In the genomic region with DNA sequence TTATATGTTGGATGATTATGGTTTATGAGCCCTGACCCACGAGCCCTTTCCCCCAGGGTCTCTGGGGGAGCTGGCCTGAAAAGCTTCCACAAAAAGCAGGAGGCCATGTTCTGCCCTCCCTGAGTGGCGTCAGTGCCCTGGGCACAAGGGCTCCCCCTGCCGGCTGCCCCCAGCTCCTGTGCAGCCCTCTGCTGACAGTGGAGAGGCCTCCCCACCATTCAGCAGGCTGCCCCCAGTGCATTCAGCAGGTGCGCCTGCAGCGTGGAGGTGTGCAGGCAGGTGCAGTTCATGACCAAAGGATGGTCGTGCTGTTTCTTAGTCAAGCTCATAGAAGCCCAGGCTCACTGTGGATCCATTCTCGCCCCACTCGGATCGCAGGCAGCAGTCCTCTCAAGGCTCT, we compare ENCODE assay signal across 17 cellular contexts. TPM values are rescaled to one million over a fixed set of nuclear protein-coding genes. Genes with fewer than 3 reads are reported as not detected.
DNase-seq lines count a peak whose midpoint lies in the region; ATAC-seq, FAIRE-seq and TF ChIP-seq lines count a peak whose summit lies in the region.
"Had no signal": no experiment of that assay in that cellular context is flagged by ENCODE, and none has a peak within 500 bp of the region (broad histone marks: within the 10 kb centered on the region; RNA-seq: fewer than 3 reads in every experiment).

No MANE protein-coding gene starts in this region.

- no peak overlapping the region for H3K4ac ChIP-seq in H1 (replicated peaks; ENCODE audit: insufficient read length, low read depth, low read length)

- no peaks in the 10 kb centered on the region for H3K9me3 ChIP-seq in H1 (ENCODE audit: insufficient read depth in 2 of 2, low read depth in 1 of 2, low read length in 1 of 2)
- H3K9me3 ChIP-seq: pancreas, suprapubic skin had no signal

- H2AK5ac ChIP-seq in H1 (ENCODE audit: low read depth, low read length) = no peak overlapping the region

- no peak overlapping the region for H3K4me3 Mint-ChIP-seq in activated naive CD8-positive, alpha-beta T cell treated with anti-CD3 and anti-CD28 coated beads for 36 hours
- H3K4me3 Mint-ChIP-seq in activated naive CD8-positive, alpha-beta T cell treated with anti-CD3 and anti-CD28 coated beads, Interleukin-2, amount 50 U/mL, for 24 hours = no peak overlapping the region
- no peak overlapping the region for H3K4me3 Mint-ChIP-seq in stimulated activated effector memory CD8-positive, alpha-beta T cell treated with anti-CD3 and anti-CD28 coated beads, Interleukin-12 subunit alpha, Interleukin-12 subunit beta, amount 100 ng/mL, for 72 hours
- H3K4me3 Mint-ChIP-seq: activated naive CD4-positive, alpha-beta T cell treated with anti-CD3 and anti-CD28 coated beads, Interleukin-2, amount 10 ng/mL, durations not matched to agents 7 days and 5 days; immature natural killer cell had no signal

- peak in 1 of 2 experiments; percentile 6; a peak in 1 of 4 replicates for TF ChIP-seq RAD21 in H1 (IDR thresholded peaks at IDR 0.05 in 1 of 2, conservative IDR thresholded peaks at IDR 0.05 in 1 of 2; ENCODE audit: low read depth in 2 of 2, low read length in 2 of 2)

- peaks cover 0 to 14% of the 10 kb centered on the region in 2 experiments; a peak in 2 of 4 replicates for H3K79me2 ChIP-seq in H1 (ENCODE audit: control insufficient read depth in 1 of 2, insufficient read depth in 2 of 2, low read length in 2 of 2)

- TF ChIP-seq CTCF in H1 (IDR thresholded peaks at IDR 0.05; ENCODE audit: control extremely low read depth in 1 of 3, insufficient read depth in 1 of 3, low read depth in 1 of 3, low read length in 3 of 3) = peak in 2 of 3 experiments; percentile 50 to 54; a peak in 2 of 4 replicates

- no peak overlapping the region for H4K91ac ChIP-seq in H1 (replicated peaks; ENCODE audit: insufficient read length, low read length)

- no peaks in the 10 kb centered on the region for H3K27me3 Mint-ChIP-seq in activated naive CD8-positive, alpha-beta T cell treated with anti-CD3 and anti-CD28 coated beads for 36 hours
- H3K27me3 Mint-ChIP-seq in activated naive CD8-positive, alpha-beta T cell treated with anti-CD3 and anti-CD28 coated beads, Interleukin-2, amount 50 U/mL, for 24 hours = no peaks in the 10 kb centered on the region
- H3K27me3 Mint-ChIP-seq: activated naive CD4-positive, alpha-beta T cell treated with anti-CD3 and anti-CD28 coated beads, Interleukin-2, amount 10 ng/mL, durations not matched to agents 7 days and 5 days had no signal

- no peak overlapping the region for H2BK5ac ChIP-seq in H1 (ENCODE audit: low read depth, low read length)

- peaks cover 28% of the 10 kb centered on the region for H3K4me1 Mint-ChIP-seq in activated naive CD8-positive, alpha-beta T cell treated with anti-CD3 and anti-CD28 coated beads for 36 hours
- peaks cover 21% of the 10 kb centered on the region for H3K4me1 Mint-ChIP-seq in activated naive CD8-positive, alpha-beta T cell treated with anti-CD3 and anti-CD28 coated beads, Interleukin-2, amount 50 U/mL, for 24 hours
- H3K4me1 Mint-ChIP-seq in stimulated activated effector memory CD8-positive, alpha-beta T cell treated with anti-CD3 and anti-CD28 coated beads, Interleukin-12 subunit alpha, Interleukin-12 subunit beta, amount 100 ng/mL, for 72 hours = peaks cover 53% of the 10 kb centered on the region

- H3K56ac ChIP-seq in H1 (replicated peaks; ENCODE audit: insufficient read length, low read depth, low read length) = no peak overlapping the region

- H2BK120ac ChIP-seq in H1 (replicated peaks; ENCODE audit: low read depth, low read length) = no peak overlapping the region

- H3K9ac ChIP-seq in H1 (replicated peaks in 1 of 4; ENCODE audit: extremely low read depth in 1 of 4, low read depth in 3 of 4, low read length in 3 of 4) = no peak overlapping the region

- no peak overlapping the region for H4K8ac ChIP-seq in H1 (ENCODE audit: extremely low read depth, insufficient read depth, low read length)

- H3K4me1 ChIP-seq in H1 (replicated peaks in 1 of 4; ENCODE audit: control insufficient read depth in 3 of 4, insufficient read depth in 4 of 4, low read length in 3 of 4) = peaks cover 0 to 3% (median under 1%) of the 10 kb centered on the region in 4 experiments; a peak in 2 of 7 replicates

- H3K18ac ChIP-seq in H1 (ENCODE audit: extremely low read depth, low read length) = no peak overlapping the region

- peaks cover 9% of the 10 kb centered on the region for H3K79me1 ChIP-seq in H1 (ENCODE audit: low read depth, low read length)

- no peak for ATAC-seq in activated naive CD8-positive, alpha-beta T cell treated with anti-CD3 and anti-CD28 coated beads, Interleukin-2, amount 50 U/mL, for 24 hours
- peak; percentile 31 for ATAC-seq in stimulated activated effector memory CD8-positive, alpha-beta T cell treated with anti-CD3 and anti-CD28 coated beads, Interleukin-12 subunit alpha, Interleukin-12 subunit beta, amount 100 ng/mL, for 72 hours
- ATAC-seq in HG03196 (IDR thresholded peaks at IDR 0.05; ENCODE audit: unreplicated experiment) = no peak

- no peak overlapping the region for H3K4me3 ChIP-seq in H1 (ENCODE audit: extremely low read depth in 1 of 4, insufficient read depth in 2 of 4, low read depth in 3 of 4, low read length in 4 of 4)
- H3K4me3 ChIP-seq: pancreas, suprapubic skin had no signal

- WGBS in H1 (ENCODE audit: extremely low coverage in 1 of 2, insufficient coverage in 1 of 2, insufficient read length in 1 of 2, insufficient replicate concordance in 2 of 2, low coverage in 1 of 2, low lambda C conversion rate in 2 of 2, missing lambda C conversion rate in 1 of 2), 2 experiments = 88% methylated on average over 9 of the region's 9 CpGs; no CpG with 5 or more reads in 1 of the 2 experiments

- TF ChIP-seq POLR2A in H1 (IDR thresholded peaks at IDR 0.05; ENCODE audit: control extremely low read depth in 1 of 2, low read depth in 2 of 2, low read length in 2 of 2) = no peak

- H2BK20ac ChIP-seq in H1 (ENCODE audit: low read length) = no peak overlapping the region

- H2BK12ac ChIP-seq in H1 (ENCODE audit: low read depth, low read length) = no peak overlapping the region

- H3K14ac ChIP-seq in H1 (ENCODE audit: insufficient read length) = no peak overlapping the region

- no peak overlapping the region for H2AFZ ChIP-seq in H1 (ENCODE audit: low read length)

- CTCF ChIA-PET in H1 (lab: Charles Lee; ENCODE audit: partially characterized antibody) = interaction anchor here (0.6 to 3.7 kb wide), 25 partner anchors 10 to 946 kb away, joined by 3 to 37 read pairs (median 5); a partner anchor contains a TSS

- TF ChIP-seq EP300 in H1 (IDR thresholded peaks at IDR 0.05; ENCODE audit: borderline replicate concordance in 1 of 2, low read depth in 2 of 2, low read length in 2 of 2) = no peak

- H3K9me3 Mint-ChIP-seq in activated naive CD8-positive, alpha-beta T cell treated with anti-CD3 and anti-CD28 coated beads for 36 hours = peaks cover 2% of the 10 kb centered on the region
- H3K9me3 Mint-ChIP-seq in activated naive CD8-positive, alpha-beta T cell treated with anti-CD3 and anti-CD28 coated beads, Interleukin-2, amount 50 U/mL, for 24 hours = no peaks in the 10 kb centered on the region
- no peaks in the 10 kb centered on the region for H3K9me3 Mint-ChIP-seq in stimulated activated effector memory CD8-positive, alpha-beta T cell treated with anti-CD3 and anti-CD28 coated beads, Interleukin-12 subunit alpha, Interleukin-12 subunit beta, amount 100 ng/mL, for 72 hours
- H3K9me3 Mint-ChIP-seq: immature natural killer cell had no signal

- peaks cover 49% of the 10 kb centered on the region for H3K36me3 Mint-ChIP-seq in activated naive CD8-positive, alpha-beta T cell treated with anti-CD3 and anti-CD28 coated beads for 36 hours
- H3K36me3 Mint-ChIP-seq in activated naive CD8-positive, alpha-beta T cell treated with anti-CD3 and anti-CD28 coated beads, Interleukin-2, amount 50 U/mL, for 24 hours (ENCODE audit: low read depth) = peaks cover 42% of the 10 kb centered on the region
- peaks cover 46% of the 10 kb centered on the region for H3K36me3 Mint-ChIP-seq in stimulated activated effector memory CD8-positive, alpha-beta T cell treated with anti-CD3 and anti-CD28 coated beads, Interleukin-12 subunit alpha, Interleukin-12 subunit beta, amount 100 ng/mL, for 72 hours

- peak overlapping the region; percentile 43 for H3K27ac Mint-ChIP-seq in activated naive CD8-positive, alpha-beta T cell treated with anti-CD3 and anti-CD28 coated beads for 36 hours
- H3K27ac Mint-ChIP-seq in activated naive CD8-positive, alpha-beta T cell treated with anti-CD3 and anti-CD28 coated beads, Interleukin-2, amount 50 U/mL, for 24 hours = no peak overlapping the region
- no peak overlapping the region for H3K27ac Mint-ChIP-seq in stimulated activated effector memory CD8-positive, alpha-beta T cell treated with anti-CD3 and anti-CD28 coated beads, Interleukin-12 subunit alpha, Interleukin-12 subunit beta, amount 100 ng/mL, for 72 hours
- H3K27ac Mint-ChIP-seq: activated naive CD4-positive, alpha-beta T cell treated with anti-CD3 and anti-CD28 coated beads, Interleukin-2, amount 10 ng/mL, durations not matched to agents 7 days and 5 days had no signal

- no peak overlapping the region for H3K4me2 ChIP-seq in H1 (ENCODE audit: insufficient read depth in 1 of 2, low read depth in 2 of 2, low read length in 2 of 2)

- no peak overlapping the region for H4K5ac ChIP-seq in H1 (ENCODE audit: insufficient read length, low read depth, low read length)

- no peak for FAIRE-seq in H1 (lab: Jason Lieb, UNC)
- FAIRE-seq: GM12891, pancreas had no signal

- no peak for DNase-seq in activated naive CD8-positive, alpha-beta T cell treated with anti-CD3 and anti-CD28 coated beads for 36 hours
- no peak for DNase-seq in activated naive CD8-positive, alpha-beta T cell treated with anti-CD3 and anti-CD28 coated beads, Interleukin-2, amount 50 U/mL, for 24 hours
- DNase-seq in NCI-H146 (lab: John Stamatoyannopoulos, UW) = peak; percentile 7
- DNase-seq in H1 (ENCODE audit: low read depth in 1 of 2, low spot score in 2 of 2) = peak in 1 of 2 experiments; percentile 70
- DNase-seq in stimulated activated effector memory CD8-positive, alpha-beta T cell treated with anti-CD3 and anti-CD28 coated beads, Interleukin-12 subunit alpha, Interleukin-12 subunit beta, amount 100 ng/mL, for 72 hours (ENCODE audit: low spot score in 2 of 2) = no peak
- no peak for DNase-seq in SIG-M5 (lab: John Stamatoyannopoulos, UW)
- no peak for DNase-seq in HuH-7 (ENCODE audit: low spot score)
- DNase-seq: activated naive CD4-positive, alpha-beta T cell treated with anti-CD3 and anti-CD28 coated beads, Interleukin-2, amount 10 ng/mL, durations not matched to agents 7 days and 5 days; caudate nucleus; immature natural killer cell; midbrain; NCI-H1436; NCI-H510A; pancreas had no signal

- no peaks in the 10 kb centered on the region for H3K23me2 ChIP-seq in H1 (ENCODE audit: low read depth, low read length)

- H3K27me3 ChIP-seq in H1 (replicated peaks in 1 of 4; ENCODE audit: control insufficient read depth in 3 of 4, extremely low read depth in 1 of 4, insufficient read depth in 3 of 4, low read length in 3 of 4) = no peaks in the 10 kb centered on the region
- H3K27me3 ChIP-seq: pancreas, suprapubic skin had no signal

- peaks cover under 1 to 6% (median 3%) of the 10 kb centered on the region in 4 experiments; a peak in 5 of 8 replicates for H3K36me3 ChIP-seq in H1 (ENCODE audit: control insufficient read depth in 2 of 4, insufficient read depth in 4 of 4, low read length in 3 of 4)
- H3K36me3 ChIP-seq: pancreas, suprapubic skin had no signal

- H3K27ac ChIP-seq in H1 (ENCODE audit: low read depth, low read length) = no peak overlapping the region
- H3K27ac ChIP-seq: pancreas, suprapubic skin had no signal

- peaks cover 13 to 19% of the 10 kb centered on the region in 2 experiments for H4K20me1 ChIP-seq in H1 (replicated peaks in 1 of 2; ENCODE audit: control insufficient read depth in 1 of 2, insufficient read depth in 2 of 2, low read length in 2 of 2)

- no peak overlapping the region for H2BK15ac ChIP-seq in H1 (ENCODE audit: low read length)

- no peak overlapping the region for H3K23ac ChIP-seq in H1 (ENCODE audit: insufficient read length)

- POLR2A ChIA-PET in H1 (lab: Charles Lee; ENCODE audit: partially characterized antibody) = interaction anchor here (0.9 to 1.7 kb wide), 5 partner anchors 8 to 40 kb away, joined by 3 to 7 read pairs (median 3); a partner anchor contains a TSS

RNA-seq across cellular contexts. Expression of a gene that starts 12.5 kb away (rescaled TPM):
- 1 to 10 TPM in 1 of 2 experiments, under 1 TPM in 1; 0.37 to 2.5 TPM for total RNA-seq in activated naive CD8-positive, alpha-beta T cell treated with anti-CD3 and anti-CD28 coated beads for 36 hours
- not detected in 2 replicates for total RNA-seq in H1 (2021; fragmentation: NEBNext Ultra II Directional; extraction: Animal tissue kit (Norgen Biotek cat#: 25700))
- not detected in 2 replicates for polyA plus RNA-seq in H1 (2011; rRNA removed)
- not detected for polyA plus RNA-seq in H1 (2011; cell fraction: cytosol; rRNA removed)
- 0.14 TPM for polyA plus RNA-seq in H1 (2011; cell fraction: nucleus; rRNA removed)
- polyA plus RNA-seq in H1 (2012, experiment 1 of 2) = 0.58 TPM in 1 of 4 replicates, not detected in the others
- polyA plus RNA-seq in H1 (2012, experiment 2 of 2) = not detected
- polyA plus RNA-seq in H1 (2013, experiment 1 of 2) = not detected
- polyA plus RNA-seq in H1 (2013, experiment 2 of 2) = not detected
- not detected in 2 replicates for polyA minus RNA-seq in H1 (2011; rRNA and poly(A)+ RNA removed)
- 12.6 TPM for polyA minus RNA-seq in H1 (2011; cell fraction: cytosol; rRNA and poly(A)+ RNA removed)
- 5.8 TPM for polyA minus RNA-seq in H1 (2011; cell fraction: nucleus; rRNA and poly(A)+ RNA removed)

RNA-seq across cellular contexts. Expression of a gene that starts 28.5 kb away (rescaled TPM):
- total RNA-seq in activated naive CD8-positive, alpha-beta T cell treated with anti-CD3 and anti-CD28 coated beads for 36 hours = 10 to 100 TPM; 41.4 to 42.5 TPM
- total RNA-seq in H1 (2021; fragmentation: NEBNext Ultra II Directional; extraction: Animal tissue kit (Norgen Biotek cat#: 25700)) = 54.3 TPM in 2 replicates
- 21.3 and 26.8 TPM in 2 replicates for polyA plus RNA-seq in H1 (2011; rRNA removed)
- polyA plus RNA-seq in H1 (2011; cell fraction: cytosol; rRNA removed) = 74.6 TPM
- 16.7 TPM for polyA plus RNA-seq in H1 (2011; cell fraction: nucleus; rRNA removed)
- 53.6 to 74.9 TPM (median 57.3 TPM) in 4 replicates for polyA plus RNA-seq in H1 (2012, experiment 1 of 2)
- 9.4 TPM for polyA plus RNA-seq in H1 (2012, experiment 2 of 2)
- polyA plus RNA-seq in H1 (2013, experiment 1 of 2) = 38.8 TPM
- 41.0 TPM for polyA plus RNA-seq in H1 (2013, experiment 2 of 2)
- 9.8 and 12.3 TPM in 2 replicates for polyA minus RNA-seq in H1 (2011; rRNA and poly(A)+ RNA removed)
- polyA minus RNA-seq in H1 (2011; cell fraction: cytosol; rRNA and poly(A)+ RNA removed) = 15.9 TPM
- 11.4 TPM for polyA minus RNA-seq in H1 (2011; cell fraction: nucleus; rRNA and poly(A)+ RNA removed)

RNA-seq across cellular contexts. Expression of a gene that starts 34.8 kb away (rescaled TPM):
- total RNA-seq in activated naive CD8-positive, alpha-beta T cell treated with anti-CD3 and anti-CD28 coated beads for 36 hours = 10 to 100 TPM; 19.4 to 21.0 TPM
- total RNA-seq in H1 (2021; fragmentation: NEBNext Ultra II Directional; extraction: Animal tissue kit (Norgen Biotek cat#: 25700)) = 19.1 and 20.5 TPM in 2 replicates
- polyA plus RNA-seq in H1 (2011; rRNA removed) = 26.6 and 27.8 TPM in 2 replicates
- polyA plus RNA-seq in H1 (2011; cell fraction: cytosol; rRNA removed) = 29.7 TPM
- 12.4 TPM for polyA plus RNA-seq in H1 (2011; cell fraction: nucleus; rRNA removed)
- 13.3 to 16.7 TPM (median 16.1 TPM) in 4 replicates for polyA plus RNA-seq in H1 (2012, experiment 1 of 2)
- 17.3 TPM for polyA plus RNA-seq in H1 (2012, experiment 2 of 2)
- polyA plus RNA-seq in H1 (2013, experiment 1 of 2) = 16.3 TPM
- 15.6 TPM for polyA plus RNA-seq in H1 (2013, experiment 2 of 2)
- 4.3 and 5.2 TPM in 2 replicates for polyA minus RNA-seq in H1 (2011; rRNA and poly(A)+ RNA removed)
- polyA minus RNA-seq in H1 (2011; cell fraction: cytosol; rRNA and poly(A)+ RNA removed) = 11.3 TPM
- 9.9 TPM for polyA minus RNA-seq in H1 (2011; cell fraction: nucleus; rRNA and poly(A)+ RNA removed)

RNA-seq across cellular contexts. Expression of a gene that starts 40.7 kb away (rescaled TPM):
- 100 to 1,000 TPM; 107 to 109 TPM for total RNA-seq in activated naive CD8-positive, alpha-beta T cell treated with anti-CD3 and anti-CD28 coated beads for 36 hours
- 307 and 313 TPM in 2 replicates for total RNA-seq in H1 (2021; fragmentation: NEBNext Ultra II Directional; extraction: Animal tissue kit (Norgen Biotek cat#: 25700))
- 108 and 156 TPM in 2 replicates for polyA plus RNA-seq in H1 (2011; rRNA removed)
- polyA plus RNA-seq in H1 (2011; cell fraction: cytosol; rRNA removed) = 229 TPM
- 155 TPM for polyA plus RNA-seq in H1 (2011; cell fraction: nucleus; rRNA removed)
- 320 to 373 TPM (median 340 TPM) in 4 replicates for polyA plus RNA-seq in H1 (2012, experiment 1 of 2)
- polyA plus RNA-seq in H1 (2012, experiment 2 of 2) = 100 TPM
- 204 TPM for polyA plus RNA-seq in H1 (2013, experiment 1 of 2)
- 222 TPM for polyA plus RNA-seq in H1 (2013, experiment 2 of 2)
- polyA minus RNA-seq in H1 (2011; rRNA and poly(A)+ RNA removed) = 24.7 and 28.8 TPM in 2 replicates
- 67.1 TPM for polyA minus RNA-seq in H1 (2011; cell fraction: cytosol; rRNA and poly(A)+ RNA removed)
- polyA minus RNA-seq in H1 (2011; cell fraction: nucleus; rRNA and poly(A)+ RNA removed) = 29.4 TPM
